15 cellular contexts compared by ENCODE assay signal in the genomic region with DNA sequence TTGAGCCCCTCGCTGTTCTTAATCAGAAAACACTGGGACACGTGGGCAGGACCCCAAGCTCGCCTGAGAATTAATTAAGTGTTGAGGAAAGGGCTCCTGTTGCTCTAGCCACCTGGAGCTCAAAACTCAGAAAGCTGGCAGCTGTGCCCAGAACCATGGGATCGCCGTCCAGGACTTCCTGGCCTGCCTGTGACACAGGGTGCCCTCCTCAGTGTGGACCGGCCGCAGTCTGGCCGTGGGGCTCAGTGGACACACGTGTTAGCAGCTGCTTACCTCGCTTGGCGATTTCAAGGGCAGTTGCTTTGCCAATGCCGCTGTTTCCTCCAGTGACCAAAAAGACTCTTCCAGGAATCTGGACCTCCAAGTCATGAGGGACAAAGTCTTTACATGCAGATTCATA. TPM values are rescaled to one million over a fixed set of nuclear protein-coding genes. Genes with fewer than 3 reads are reported as not detected.
DNase-seq lines count a peak whose midpoint lies in the region; ATAC-seq and TF ChIP-seq lines count a peak whose summit lies in the region.
"Had no signal": no experiment of that assay in that cellular context is flagged by ENCODE, and none has a peak within 500 bp of the region (broad histone marks: within the 10 kb centered on the region; RNA-seq: fewer than 3 reads in every experiment).

No MANE protein-coding gene starts in this region.

- TF ChIP-seq CTCF in left ventricle myocardium inferior (IDR thresholded peaks at IDR 0.05; ENCODE audit: borderline replicate concordance): no peak
- TF ChIP-seq CTCF in osteoblast (IDR thresholded peaks at IDR 0.05; ENCODE audit: extremely low read depth, low read depth, low read length): no peak

- H3K79me2 ChIP-seq in osteoblast (ENCODE audit: insufficient read depth, low read length): no peaks in the 10 kb centered on the region

- H4K20me1 ChIP-seq in osteoblast (ENCODE audit: insufficient read depth, low read length): no peaks in the 10 kb centered on the region

- H2AFZ ChIP-seq in osteoblast (ENCODE audit: low read length): no peak overlapping the region

- peak overlapping the region; percentile 93 for H3K27ac Mint-ChIP-seq in T-helper 17 cell
- H3K27ac Mint-ChIP-seq: HFFc6 had no signal

- peak; percentile 43 for DNase-seq in cardiac septum (ENCODE audit: low spot score)
- DNase-seq in left ventricle myocardium inferior: no peak
- no peak for DNase-seq in T-helper 17 cell
- peak; percentile 76 for DNase-seq in osteoblast (ENCODE audit: insufficient read length, low spot score, missing footprints)
- DNase-seq in DMS53 treated with DMSO at 0.1 percent for 48 hours (lab: John Stamatoyannopoulos, UW; ENCODE audit: unreplicated experiment): no peak
- DNase-seq: Calu3, DMS79 treated with DMSO at 0.1 percent for 48 hours, EL, HCEC 1CT, HFFc6 had no signal

- H3K4me1 ChIP-seq in left ventricle myocardium inferior (peaks cover 40% of the 10 kb centered on the region), osteoblast (ENCODE audit: insufficient read depth, low read length) (peaks cover 19% of the 10 kb centered on the region)

- H3K27ac ChIP-seq in left ventricle myocardium inferior (replicated peaks) (no peak overlapping the region), osteoblast (ENCODE audit: low read depth, low read length) (no peak overlapping the region)
- H3K27ac ChIP-seq: A549 had no signal

- no peaks in the 10 kb centered on the region for H3K27me3 ChIP-seq in left ventricle myocardium inferior (ENCODE audit: low read depth)
- peaks cover 3% of the 10 kb centered on the region for H3K27me3 ChIP-seq in osteoblast (ENCODE audit: insufficient read depth, low read length)

- intact Hi-C loops in cardiac septum (cut with DNase I): no loop called here
- intact Hi-C loops in left ventricle myocardium inferior (cut with micrococcal nuclease): no loop called here

- no peak for ATAC-seq in T-helper 17 cell
- no peak for ATAC-seq in GM21737 (IDR thresholded peaks at IDR 0.05; ENCODE audit: unreplicated experiment)
- ATAC-seq: A549 had no signal

- no peaks in the 10 kb centered on the region for H3K27me3 Mint-ChIP-seq in T-helper 17 cell

- H3K36me3 Mint-ChIP-seq in T-helper 17 cell (ENCODE audit: low read depth): peaks cover 5% of the 10 kb centered on the region

- H3K4me3 ChIP-seq in left ventricle myocardium inferior: no peak overlapping the region
- no peak overlapping the region for H3K4me3 ChIP-seq in osteoblast (ENCODE audit: insufficient read depth, low read length)
- H3K4me3 ChIP-seq: A549 had no signal

- H3K4me2 ChIP-seq in osteoblast (ENCODE audit: insufficient read depth, low read length): no peak overlapping the region
- H3K4me2 ChIP-seq: A549 had no signal

- H3K36me3 ChIP-seq in left ventricle myocardium inferior: peaks cover 15% of the 10 kb centered on the region
- no peaks in the 10 kb centered on the region for H3K36me3 ChIP-seq in osteoblast (ENCODE audit: insufficient read depth, low read length)

- H3K9me3 ChIP-seq in left ventricle myocardium inferior (replicated peaks) (no peaks in the 10 kb centered on the region), T-helper 17 cell (ENCODE audit: control insufficient read depth, low read length, poor library complexity, severe bottlenecking) (no peaks in the 10 kb centered on the region), osteoblast (ENCODE audit: low read depth, low read length) (no peaks in the 10 kb centered on the region)
- H3K9me3 ChIP-seq: A549 had no signal

- H3K4me1 Mint-ChIP-seq in T-helper 17 cell: peaks cover 33% of the 10 kb centered on the region

- no peak overlapping the region for H3K4me3 Mint-ChIP-seq in T-helper 17 cell
- H3K4me3 Mint-ChIP-seq: CD14-positive monocyte, HFFc6 had no signal

RNA-seq across cellular contexts. Expression of a gene that starts 4.7 kb away (rescaled TPM):
- total RNA-seq in cardiac septum (9.8 TPM), left ventricle myocardium inferior (10.3 TPM), T-helper 17 cell (10 to 100 TPM; 18.1 to 23.1 TPM), osteoblast (3.3 and 3.8 TPM in 2 replicates)

RNA-seq across cellular contexts. Expression of a gene that starts 45.7 kb away (rescaled TPM):
- total RNA-seq in cardiac septum (1.7 TPM), left ventricle myocardium inferior (0.30 TPM), T-helper 17 cell (1 to 10 TPM; 1.3 to 1.7 TPM), osteoblast (not detected in 2 replicates)
- total RNA-seq: Calu3, H4, HFFc6, HT1080 had no signal

Comparison
In these comparisons a context has a peak if more than half of its experiments do, and no peak if none do; other contexts are left out.
1. DNase-seq: peak in cardiac septum (single experiment) and osteoblast (single experiment); none in left ventricle myocardium inferior (single experiment), T-helper 17 cell (0 of 3) and DMS53 treated with DMSO at 0.1 percent for 48 hours (single experiment).